In genomic region chr2:27891820-27892105, GRCh38 we compare ENCODE assay signal across 8 cellular contexts. TPM values are rescaled to one million over a fixed set of nuclear protein-coding genes. Genes with fewer than 3 reads are reported as not detected.
DNase-seq lines count a peak whose midpoint lies in the region; ATAC-seq and TF ChIP-seq lines count a peak whose summit lies in the region.

No MANE protein-coding gene starts in this region.

- H3K9me2 ChIP-seq in hepatocyte (replicated peaks; ENCODE audit: insufficient read depth) = no peaks in the 10 kb centered on the region

- no peaks in the 10 kb centered on the region for H3K27me3 ChIP-seq in hepatocyte

- 64% methylated on average over 3 of the region's 3 CpGs for WGBS in hepatocyte (ENCODE audit: low lambda C conversion rate, missing lambda C conversion rate)

- H3K36me3 ChIP-seq in hepatocyte (replicated peaks; ENCODE audit: insufficient read depth, low read depth) = no peaks in the 10 kb centered on the region

- no peaks in the 10 kb centered on the region for H3K4me1 ChIP-seq in hepatocyte (ENCODE audit: insufficient read depth)

- DNase-seq in activated CD8-positive, alpha-beta memory T cell treated with anti-CD3 and anti-CD28 coated beads, Interleukin-2, amount 10 ng/mL, durations not matched to agents 7 days and 5 days = no peak
- DNase-seq in activated CD8-positive, alpha-beta memory T cell treated with anti-CD3 and anti-CD28 coated beads, Interleukin-2, amount 50 U/mL, for 4 hours = no peak
- no peak for DNase-seq in activated B cell treated with CpG ODN at 0.5 μM for 24 hours
- no peak for DNase-seq in hepatocyte (ENCODE audit: low spot score)
- DNase-seq in stimulated activated naive CD8-positive, alpha-beta T cell treated with anti-CD3 and anti-CD28 coated beads, Interleukin-15, amount 100 ng/mL, for 72 hours = no peak
- DNase-seq in DMS53 (lab: John Stamatoyannopoulos, UW) = no peak
- DNase-seq in GM19238 (ENCODE audit: insufficient read length, low spot score) = no peak
- DNase-seq in middle frontal gyrus (ENCODE audit: extremely low spot score, low spot score) = no peak

- H3K4me3 ChIP-seq in hepatocyte = no peak overlapping the region

- H2AFZ ChIP-seq in hepatocyte = no peak overlapping the region

- H3K4me1 Mint-ChIP-seq in activated CD8-positive, alpha-beta memory T cell treated with anti-CD3 and anti-CD28 coated beads, Interleukin-2, amount 10 ng/mL, durations not matched to agents 7 days and 5 days = peaks cover 72% of the 10 kb centered on the region
- peaks cover 81% of the 10 kb centered on the region for H3K4me1 Mint-ChIP-seq in activated B cell treated with CpG ODN at 0.5 μM for 24 hours
- H3K4me1 Mint-ChIP-seq in stimulated activated naive CD8-positive, alpha-beta T cell treated with anti-CD3 and anti-CD28 coated beads, Interleukin-15, amount 100 ng/mL, for 72 hours = peaks cover 79% of the 10 kb centered on the region

- H3K27me3 Mint-ChIP-seq in activated CD8-positive, alpha-beta memory T cell treated with anti-CD3 and anti-CD28 coated beads, Interleukin-2, amount 10 ng/mL, durations not matched to agents 7 days and 5 days = peaks cover 3% of the 10 kb centered on the region
- H3K27me3 Mint-ChIP-seq in activated B cell treated with CpG ODN at 0.5 μM for 24 hours = peaks cover 2% of the 10 kb centered on the region
- H3K27me3 Mint-ChIP-seq in stimulated activated naive CD8-positive, alpha-beta T cell treated with anti-CD3 and anti-CD28 coated beads, Interleukin-15, amount 100 ng/mL, for 72 hours = no peaks in the 10 kb centered on the region

- H3K9me3 ChIP-seq in hepatocyte (ENCODE audit: low read depth) = no peaks in the 10 kb centered on the region

- CTCF ChIA-PET in activated CD8-positive, alpha-beta memory T cell treated with anti-CD3 and anti-CD28 coated beads, Interleukin-2, amount 10 ng/mL, durations not matched to agents 7 days and 5 days (lab: Charles Lee) = no interaction called here
- CTCF ChIA-PET in activated B cell treated with CpG ODN at 0.5 μM for 24 hours (lab: Charles Lee) = no interaction called here

- POLR2A ChIA-PET in activated B cell treated with CpG ODN at 0.5 μM for 24 hours (lab: Charles Lee) = interaction anchor here (0.6 kb wide), 1 partner anchor 9 kb away, joined by 3 read pairs; no protein-coding TSS in a partner anchor

- H3K79me2 ChIP-seq in hepatocyte = peaks cover 39% of the 10 kb centered on the region

- H3K4me3 Mint-ChIP-seq in activated CD8-positive, alpha-beta memory T cell treated with anti-CD3 and anti-CD28 coated beads, Interleukin-2, amount 10 ng/mL, durations not matched to agents 7 days and 5 days = peak overlapping the region; percentile 99
- H3K4me3 Mint-ChIP-seq in activated B cell treated with CpG ODN at 0.5 μM for 24 hours = peak overlapping the region; percentile 99
- H3K4me3 Mint-ChIP-seq in stimulated activated naive CD8-positive, alpha-beta T cell treated with anti-CD3 and anti-CD28 coated beads, Interleukin-15, amount 100 ng/mL, for 72 hours = peak overlapping the region; percentile 89 to 96

- peak overlapping the region; percentile 79 for H3K4me2 ChIP-seq in hepatocyte

- no peaks in the 10 kb centered on the region for H3K9me3 Mint-ChIP-seq in activated CD8-positive, alpha-beta memory T cell treated with anti-CD3 and anti-CD28 coated beads, Interleukin-2, amount 10 ng/mL, durations not matched to agents 7 days and 5 days (ENCODE audit: low read depth)
- H3K9me3 Mint-ChIP-seq in activated B cell treated with CpG ODN at 0.5 μM for 24 hours = no peaks in the 10 kb centered on the region
- H3K9me3 Mint-ChIP-seq in stimulated activated naive CD8-positive, alpha-beta T cell treated with anti-CD3 and anti-CD28 coated beads, Interleukin-15, amount 100 ng/mL, for 72 hours = no peaks in the 10 kb centered on the region

- peak overlapping the region; percentile 100 for H3K27ac Mint-ChIP-seq in activated CD8-positive, alpha-beta memory T cell treated with anti-CD3 and anti-CD28 coated beads, Interleukin-2, amount 10 ng/mL, durations not matched to agents 7 days and 5 days
- peak overlapping the region; percentile 99 for H3K27ac Mint-ChIP-seq in activated B cell treated with CpG ODN at 0.5 μM for 24 hours
- peak overlapping the region; percentile 99 for H3K27ac Mint-ChIP-seq in stimulated activated naive CD8-positive, alpha-beta T cell treated with anti-CD3 and anti-CD28 coated beads, Interleukin-15, amount 100 ng/mL, for 72 hours

- H3K27ac ChIP-seq in hepatocyte = peak overlapping the region; percentile 100

- intact Hi-C loops in activated B cell treated with CpG ODN at 0.5 μM for 24 hours (cut with micrococcal nuclease) = loop anchor here (2.0 to 10.0 kb wide), 7 partner anchors 403 to 1857 kb away; partner anchors contain the start of genes ADGRF3, AGBL5, EIF2B4 and IFT172

- no peaks in the 10 kb centered on the region for H4K20me1 ChIP-seq in hepatocyte (ENCODE audit: insufficient read depth, poor library complexity, severe bottlenecking)

- TF ChIP-seq CTCF in activated B cell treated with CpG ODN at 0.5 μM for 24 hours (IDR thresholded peaks at IDR 0.05) (no peak), hepatocyte (IDR thresholded peaks at IDR 0.05; ENCODE audit: poor library complexity) (no peak)

- peaks cover 39% of the 10 kb centered on the region for H3K36me3 Mint-ChIP-seq in activated CD8-positive, alpha-beta memory T cell treated with anti-CD3 and anti-CD28 coated beads, Interleukin-2, amount 10 ng/mL, durations not matched to agents 7 days and 5 days
- peaks cover 37% of the 10 kb centered on the region for H3K36me3 Mint-ChIP-seq in activated B cell treated with CpG ODN at 0.5 μM for 24 hours (ENCODE audit: low read depth)

- no peak for ATAC-seq in activated CD8-positive, alpha-beta memory T cell treated with anti-CD3 and anti-CD28 coated beads, Interleukin-2, amount 10 ng/mL, durations not matched to agents 7 days and 5 days
- ATAC-seq in activated B cell treated with CpG ODN at 0.5 μM for 24 hours (ENCODE audit: low read depth) = no peak
- no peak for ATAC-seq in stimulated activated naive CD8-positive, alpha-beta T cell treated with anti-CD3 and anti-CD28 coated beads, Interleukin-15, amount 100 ng/mL, for 72 hours

RNA-seq across cellular contexts. Expression of gene BABAM2, which starts 1.2 kb away (rescaled TPM):
- 10 to 100 TPM; 65.4 to 69.5 TPM for total RNA-seq in activated CD8-positive, alpha-beta memory T cell treated with anti-CD3 and anti-CD28 coated beads, Interleukin-2, amount 10 ng/mL, durations not matched to agents 7 days and 5 days
- total RNA-seq in activated B cell treated with CpG ODN at 0.5 μM for 24 hours (51.9 and 55.6 TPM in 2 replicates), hepatocyte (28.8 and 30.8 TPM in 2 replicates)
- 43.6 and 49.4 TPM in 2 replicates for polyA plus RNA-seq in hepatocyte

RNA-seq across cellular contexts. Expression of gene RBKS, which starts 1.6 kb away (rescaled TPM):
- 1 to 10 TPM; 2.6 to 3.4 TPM for total RNA-seq in activated CD8-positive, alpha-beta memory T cell treated with anti-CD3 and anti-CD28 coated beads, Interleukin-2, amount 10 ng/mL, durations not matched to agents 7 days and 5 days
- total RNA-seq in activated B cell treated with CpG ODN at 0.5 μM for 24 hours = 2.5 and 3.1 TPM in 2 replicates
- 5.5 and 6.7 TPM in 2 replicates for total RNA-seq in hepatocyte
- polyA plus RNA-seq in hepatocyte = 6.0 and 7.2 TPM in 2 replicates
